ENCODE assay signal across 19 cellular contexts in the genomic region with DNA sequence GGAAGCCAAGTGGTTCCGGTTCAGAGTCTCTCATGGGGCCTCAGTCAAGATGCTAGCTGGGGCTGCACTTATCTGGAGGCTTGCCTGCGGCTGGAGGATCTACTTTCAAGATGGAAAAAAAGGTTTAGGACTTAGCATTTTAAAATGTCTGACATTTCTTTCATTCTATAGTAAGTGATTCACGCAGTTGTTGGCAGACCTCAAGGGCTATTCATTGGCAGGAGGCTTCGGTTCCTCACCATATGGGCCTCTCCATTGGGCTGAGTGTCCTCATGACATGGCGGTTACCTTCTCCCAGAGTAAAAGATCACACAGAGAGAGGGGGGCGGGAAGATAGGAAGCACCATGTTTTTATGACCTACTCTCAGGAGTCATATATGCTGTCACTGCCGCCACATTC.
"Had no signal": no experiment of that assay in that cellular context is flagged by ENCODE, and none has a peak within 500 bp of the region (broad histone marks: within the 10 kb centered on the region; RNA-seq: fewer than 3 reads in every experiment).

No MANE protein-coding gene starts in this region.

- H3K27ac Mint-ChIP-seq: activated CD4-positive, alpha-beta memory T cell treated with anti-CD3 and anti-CD28 coated beads, Interleukin-2, amount 10 ng/mL, durations not matched to agents 7 days and 5 days; activated T-cell treated with anti-CD3 and anti-CD28 coated beads, Interleukin-2, amount 50 U/mL, for 24 hours; naive thymus-derived CD8-positive, alpha-beta T cell; WTC11 had no signal

- H3K9me3 Mint-ChIP-seq: activated CD4-positive, alpha-beta memory T cell treated with anti-CD3 and anti-CD28 coated beads, Interleukin-2, amount 10 ng/mL, durations not matched to agents 7 days and 5 days; activated T-cell treated with anti-CD3 and anti-CD28 coated beads, Interleukin-2, amount 50 U/mL, for 24 hours; naive thymus-derived CD8-positive, alpha-beta T cell; WTC11 had no signal

- H3K27me3 Mint-ChIP-seq: activated CD4-positive, alpha-beta memory T cell treated with anti-CD3 and anti-CD28 coated beads, Interleukin-2, amount 10 ng/mL, durations not matched to agents 7 days and 5 days; activated T-cell treated with anti-CD3 and anti-CD28 coated beads, Interleukin-2, amount 50 U/mL, for 24 hours had no signal

- H3K9me3 ChIP-seq: adrenal gland, tibial artery, vagina had no signal

- H3K4me3 ChIP-seq: adrenal gland, tibial artery, vagina had no signal

- ATAC-seq: left ventricle myocardium superior; naive thymus-derived CD8-positive, alpha-beta T cell; WTC11 had no signal

- H3K36me3 Mint-ChIP-seq: naive thymus-derived CD8-positive, alpha-beta T cell; WTC11 had no signal

- DNase-seq: activated CD4-positive, alpha-beta memory T cell treated with anti-CD3 and anti-CD28 coated beads, Interleukin-2, amount 10 ng/mL, durations not matched to agents 7 days and 5 days; activated CD4-positive, alpha-beta T cell treated with anti-CD3 and anti-CD28 coated beads for 4 hours; activated effector memory CD4-positive, alpha-beta T cell treated with Interleukin-2 at 50 U/mL for 16 hours; activated naive CD4-positive, alpha-beta T cell treated with anti-CD3 and anti-CD28 coated beads, Interleukin-2, amount 50 U/mL, for 16 hours; activated T-cell treated with anti-CD3 and anti-CD28 coated beads, Interleukin-2, amount 50 U/mL, for 24 hours; adrenal gland; hypothalamus; kidney glomerular epithelial cell; left ventricle myocardium superior; mesenchymal stem cell; naive thymus-derived CD8-positive, alpha-beta T cell; retina; stimulated activated CD4-positive, alpha-beta T cell treated with anti-CD3 and anti-CD28 coated beads, Interleukin-15, amount 100 ng/mL, for 24 hours; stimulated activated CD4-positive, alpha-beta T cell treated with anti-CD3 and anti-CD28 coated beads, Interleukin-4, amount 100 ng/mL, for 1 hour; stimulated activated naive CD4-positive, alpha-beta T cell; tibial artery had no signal

- H3K27me3 ChIP-seq: adrenal gland, tibial artery, vagina had no signal

- H3K27ac ChIP-seq: adrenal gland, tibial artery, vagina had no signal

- H3K36me3 ChIP-seq: adrenal gland, tibial artery, vagina had no signal

- H3K4me1 ChIP-seq: vagina had no signal

- FAIRE-seq: TTC549 had no signal

- H3K4me3 Mint-ChIP-seq: activated CD4-positive, alpha-beta memory T cell treated with anti-CD3 and anti-CD28 coated beads, Interleukin-2, amount 10 ng/mL, durations not matched to agents 7 days and 5 days; activated T-cell treated with anti-CD3 and anti-CD28 coated beads, Interleukin-2, amount 50 U/mL, for 24 hours; naive thymus-derived CD8-positive, alpha-beta T cell; WTC11 had no signal
